Comparison of ENCODE assay signal across 8 cellular contexts in genomic region chr1:168234846-168235547, GRCh38. TPM values are rescaled to one million over a fixed set of nuclear protein-coding genes. Genes with fewer than 3 reads are reported as not detected.
A peak's percentile ranks its signal among the peaks of the same experiment; 100 is the strongest.
DNase-seq lines count a peak whose midpoint lies in the region; ATAC-seq and TF ChIP-seq lines count a peak whose summit lies in the region.

No MANE protein-coding gene starts in this region.

- H3K27me3 ChIP-seq in breast epithelium (no peaks in the 10 kb centered on the region), right lobe of liver (no peaks in the 10 kb centered on the region)

- no peak overlapping the region for H3K4me3 ChIP-seq in breast epithelium
- no peak overlapping the region for H3K4me3 ChIP-seq in right lobe of liver

- no peak for TF ChIP-seq CTCF in breast epithelium (IDR thresholded peaks at IDR 0.05)
- peak; percentile 39 to 51 (median 43) for TF ChIP-seq CTCF in right lobe of liver (IDR thresholded peaks at IDR 0.05)

- intact Hi-C loops in breast epithelium (cut with DNase I; ENCODE audit: low total_unique reads), result no loop called here
- intact Hi-C loops in right lobe of liver (cut with DNase I), result loop anchor here in 1 of 2 donors (10.0 kb wide), 1 partner anchor 60 kb away; the partner anchor contains the start of gene TIPRL

- H3K9me3 ChIP-seq in breast epithelium (no peaks in the 10 kb centered on the region), right lobe of liver (no peaks in the 10 kb centered on the region)

- WGBS in right lobe of liver (ENCODE audit: insufficient coverage, low coverage, low lambda C conversion rate, missing lambda C conversion rate), result 87% methylated on average over 8 of the region's 8 CpGs

- H3K36me3 ChIP-seq in breast epithelium (peaks cover 7% of the 10 kb centered on the region), right lobe of liver (peaks cover 2 to 28% (median 5%) of the 10 kb centered on the region in 4 donors)

- peaks cover 0 to 12% of the 10 kb centered on the region in 2 donors for H3K4me1 ChIP-seq in breast epithelium
- H3K4me1 ChIP-seq in right lobe of liver, result peaks cover 0 to 39% (median 17%) of the 10 kb centered on the region in 4 donors

- no peak for TF ChIP-seq EP300 in Ishikawa (IDR thresholded peaks at IDR 0.05; ENCODE audit: borderline replicate concordance)

- TF ChIP-seq RAD21 in Ishikawa (IDR thresholded peaks at IDR 0.05; ENCODE audit: low read depth), result peak; percentile 78

- DNase-seq in DMS 273 (lab: John Stamatoyannopoulos, UW; ENCODE audit: unreplicated experiment), result peak; percentile 72
- no peak for DNase-seq in DMS 273 treated with DMSO at 0.1 percent for 48 hours (lab: John Stamatoyannopoulos, UW)
- peak; percentile 29 for DNase-seq in SK-N-DZ (ENCODE audit: low spot score)
- DNase-seq in breast epithelium (ENCODE audit: low spot score in 2 of 2), result no peak
- DNase-seq in right lobe of liver, result no peak

- H3K27ac ChIP-seq in breast epithelium (peak overlapping the region; percentile 15 to 27), right lobe of liver (peak overlapping the region in 2 of 3 donors; percentile 11 to 47)

- ATAC-seq in GM21515 (IDR thresholded peaks at IDR 0.05; ENCODE audit: unreplicated experiment), result peak; percentile 75
- peak; percentile 43 to 68 (median 57) for ATAC-seq in right lobe of liver
- ATAC-seq in GM18873 (IDR thresholded peaks at IDR 0.05; ENCODE audit: low FRiP score, unreplicated experiment), result no peak

- TF ChIP-seq POLR2A in breast epithelium (IDR thresholded peaks at IDR 0.05), result no peak
- no peak for TF ChIP-seq POLR2A in right lobe of liver (IDR thresholded peaks at IDR 0.05)

TF ChIP-seq in Ishikawa, 13 proteins besides CTCF, POLR2A, EP300 and RAD21:
- TF ChIP-seq FOXM1 (IDR thresholded peaks at IDR 0.05; ENCODE audit: borderline replicate concordance, low read depth), result no peak
- TF ChIP-seq ZBTB7A (IDR thresholded peaks at IDR 0.05; ENCODE audit: low read depth), result no peak
- TF ChIP-seq NFIC (IDR thresholded peaks at IDR 0.05), result no peak
- TF ChIP-seq TEAD4 (IDR thresholded peaks at IDR 0.05), result no peak

RNA-seq across cellular contexts. Expression of gene SFT2D2, which starts 9.2 kb away (rescaled TPM):
- 10.6 and 12.1 TPM in 2 replicates for polyA plus RNA-seq in SK-N-DZ (2014; cell fraction: cytosol; rRNA removed)
- 6.9 and 8.5 TPM in 2 replicates for polyA plus RNA-seq in SK-N-DZ (2014; cell fraction: nucleus; rRNA removed)
- total RNA-seq in breast epithelium (10 to 100 TPM; 39.3 to 70.4 (median 42.2) TPM), right lobe of liver (10 to 100 TPM; 26.5 to 35.4 (median 29.8) TPM)

RNA-seq across cellular contexts. Expression of gene TBX19, which starts 45.7 kb away (rescaled TPM):
- polyA plus RNA-seq in SK-N-DZ (2014; cell fraction: cytosol; rRNA removed), result 0.81 and 1.6 TPM in 2 replicates
- polyA plus RNA-seq in SK-N-DZ (2014; cell fraction: nucleus; rRNA removed), result 1.6 and 2.1 TPM in 2 replicates
- total RNA-seq in breast epithelium (1 to 10 TPM; 1.6 to 7.8 (median 4.9) TPM), right lobe of liver (under 1 TPM; 0.43 to 0.68 (median 0.56) TPM)

RNA-seq across cellular contexts. Expression of gene TIPRL, which starts 56.2 kb away (rescaled TPM):
- 39.1 and 46.5 TPM in 2 replicates for polyA plus RNA-seq in SK-N-DZ (2014; cell fraction: cytosol; rRNA removed)
- 23.3 and 26.7 TPM in 2 replicates for polyA plus RNA-seq in SK-N-DZ (2014; cell fraction: nucleus; rRNA removed)
- total RNA-seq in breast epithelium (10 to 100 TPM; 18.0 to 24.9 (median 18.7) TPM), right lobe of liver (10 to 100 TPM; 12.1 to 24.1 (median 15.7) TPM)

Comparison
In these comparisons a context has a peak if more than half of its experiments do, and no peak if none do; other contexts are left out.
1. DNase-seq: peak in DMS 273 (single experiment) and SK-N-DZ (single experiment); none in DMS 273 treated with DMSO at 0.1 percent for 48 hours (single experiment), breast epithelium (0 of 2) and right lobe of liver (0 of 3).
2. CTCF ChIP-seq: peak in right lobe of liver (4 of 4); none in breast epithelium (0 of 3).